Comparison of ENCODE assay signal across 1 cellular context in the genomic region with DNA sequence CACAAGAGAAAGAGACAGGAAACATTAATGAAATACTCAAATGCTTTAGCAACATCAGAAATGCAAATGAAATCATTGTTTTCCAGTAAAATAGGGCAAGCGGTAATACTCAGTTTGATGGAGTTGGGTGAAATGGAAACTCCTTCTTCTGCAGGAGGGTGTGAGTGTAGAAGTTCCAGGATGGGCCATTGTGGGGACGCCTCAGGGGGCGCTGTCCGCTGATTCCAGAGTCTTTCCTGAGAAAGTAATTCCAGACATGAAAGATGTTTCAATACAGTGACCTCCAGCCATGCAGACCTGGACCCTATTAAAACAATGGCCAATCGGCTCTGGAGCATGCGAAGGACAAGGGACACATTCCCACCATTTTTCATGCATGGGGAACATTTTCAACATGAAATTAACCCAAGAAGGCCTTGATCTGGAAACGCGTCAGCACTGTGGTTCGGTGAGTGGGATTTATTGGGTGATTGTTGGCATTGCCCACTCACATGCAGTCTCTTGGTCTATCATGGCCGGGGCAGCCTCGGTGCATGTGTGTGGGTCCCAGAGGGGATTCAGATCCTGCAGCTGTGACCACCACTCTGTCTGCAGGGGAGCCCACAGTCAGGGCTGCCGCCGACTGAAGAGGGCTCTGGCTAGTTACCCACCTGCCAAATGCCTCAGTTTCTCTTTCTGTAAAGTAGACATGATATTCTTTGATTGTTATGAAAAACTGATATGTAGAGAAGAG.
TF ChIP-seq lines count a peak whose summit lies in the region.

No MANE protein-coding gene starts in this region.

TF ChIP-seq in HepG2, 621 proteins besides CTCF, POLR2A, EP300 and RAD21 (continued from another document):
- TF ChIP-seq, protein P1, sequence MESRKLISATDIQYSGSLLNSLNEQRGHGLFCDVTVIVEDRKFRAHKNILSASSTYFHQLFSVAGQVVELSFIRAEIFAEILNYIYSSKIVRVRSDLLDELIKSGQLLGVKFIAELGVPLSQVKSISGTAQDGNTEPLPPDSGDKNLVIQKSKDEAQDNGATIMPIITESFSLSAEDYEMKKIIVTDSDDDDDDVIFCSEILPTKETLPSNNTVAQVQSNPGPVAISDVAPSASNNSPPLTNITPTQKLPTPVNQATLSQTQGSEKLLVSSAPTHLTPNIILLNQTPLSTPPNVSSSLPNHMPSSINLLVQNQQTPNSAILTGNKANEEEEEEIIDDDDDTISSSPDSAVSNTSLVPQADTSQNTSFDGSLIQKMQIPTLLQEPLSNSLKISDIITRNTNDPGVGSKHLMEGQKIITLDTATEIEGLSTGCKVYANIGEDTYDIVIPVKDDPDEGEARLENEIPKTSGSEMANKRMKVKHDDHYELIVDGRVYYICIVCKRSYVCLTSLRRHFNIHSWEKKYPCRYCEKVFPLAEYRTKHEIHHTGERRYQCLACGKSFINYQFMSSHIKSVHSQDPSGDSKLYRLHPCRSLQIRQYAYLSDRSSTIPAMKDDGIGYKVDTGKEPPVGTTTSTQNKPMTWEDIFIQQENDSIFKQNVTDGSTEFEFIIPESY (CRISPR knock-in tag; IDR thresholded peaks at IDR 0.05) = no peak
- TF ChIP-seq, protein P2, sequence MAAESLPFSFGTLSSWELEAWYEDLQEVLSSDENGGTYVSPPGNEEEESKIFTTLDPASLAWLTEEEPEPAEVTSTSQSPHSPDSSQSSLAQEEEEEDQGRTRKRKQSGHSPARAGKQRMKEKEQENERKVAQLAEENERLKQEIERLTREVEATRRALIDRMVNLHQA (CRISPR knock-in tag; IDR thresholded peaks at IDR 0.05) = no peak
- TF ChIP-seq ZNF335 (CRISPR knock-in tag; IDR thresholded peaks at IDR 0.05) (no peak), ZBTB20 (CRISPR knock-in tag; IDR thresholded peaks at IDR 0.05; ENCODE audit: borderline replicate concordance, low read depth) (no peak), ZNF441 (CRISPR knock-in tag; IDR thresholded peaks at IDR 0.05; ENCODE audit: borderline replicate concordance) (no peak), HOXA7 (CRISPR knock-in tag; IDR thresholded peaks at IDR 0.05) (no peak), ZNF672 (CRISPR knock-in tag; IDR thresholded peaks at IDR 0.05) (no peak), KDM2A (CRISPR knock-in tag; IDR thresholded peaks at IDR 0.05; ENCODE audit: borderline replicate concordance, low read depth) (no peak), ATF1 (CRISPR knock-in tag; IDR thresholded peaks at IDR 0.05) (no peak), SRSF4 (IDR thresholded peaks at IDR 0.05; ENCODE audit: low read depth, low read length, poor library complexity, severe bottlenecking) (no peak), U2AF2 (IDR thresholded peaks at IDR 0.05; ENCODE audit: low read depth, low read length) (no peak)
- TF ChIP-seq, protein P3, sequence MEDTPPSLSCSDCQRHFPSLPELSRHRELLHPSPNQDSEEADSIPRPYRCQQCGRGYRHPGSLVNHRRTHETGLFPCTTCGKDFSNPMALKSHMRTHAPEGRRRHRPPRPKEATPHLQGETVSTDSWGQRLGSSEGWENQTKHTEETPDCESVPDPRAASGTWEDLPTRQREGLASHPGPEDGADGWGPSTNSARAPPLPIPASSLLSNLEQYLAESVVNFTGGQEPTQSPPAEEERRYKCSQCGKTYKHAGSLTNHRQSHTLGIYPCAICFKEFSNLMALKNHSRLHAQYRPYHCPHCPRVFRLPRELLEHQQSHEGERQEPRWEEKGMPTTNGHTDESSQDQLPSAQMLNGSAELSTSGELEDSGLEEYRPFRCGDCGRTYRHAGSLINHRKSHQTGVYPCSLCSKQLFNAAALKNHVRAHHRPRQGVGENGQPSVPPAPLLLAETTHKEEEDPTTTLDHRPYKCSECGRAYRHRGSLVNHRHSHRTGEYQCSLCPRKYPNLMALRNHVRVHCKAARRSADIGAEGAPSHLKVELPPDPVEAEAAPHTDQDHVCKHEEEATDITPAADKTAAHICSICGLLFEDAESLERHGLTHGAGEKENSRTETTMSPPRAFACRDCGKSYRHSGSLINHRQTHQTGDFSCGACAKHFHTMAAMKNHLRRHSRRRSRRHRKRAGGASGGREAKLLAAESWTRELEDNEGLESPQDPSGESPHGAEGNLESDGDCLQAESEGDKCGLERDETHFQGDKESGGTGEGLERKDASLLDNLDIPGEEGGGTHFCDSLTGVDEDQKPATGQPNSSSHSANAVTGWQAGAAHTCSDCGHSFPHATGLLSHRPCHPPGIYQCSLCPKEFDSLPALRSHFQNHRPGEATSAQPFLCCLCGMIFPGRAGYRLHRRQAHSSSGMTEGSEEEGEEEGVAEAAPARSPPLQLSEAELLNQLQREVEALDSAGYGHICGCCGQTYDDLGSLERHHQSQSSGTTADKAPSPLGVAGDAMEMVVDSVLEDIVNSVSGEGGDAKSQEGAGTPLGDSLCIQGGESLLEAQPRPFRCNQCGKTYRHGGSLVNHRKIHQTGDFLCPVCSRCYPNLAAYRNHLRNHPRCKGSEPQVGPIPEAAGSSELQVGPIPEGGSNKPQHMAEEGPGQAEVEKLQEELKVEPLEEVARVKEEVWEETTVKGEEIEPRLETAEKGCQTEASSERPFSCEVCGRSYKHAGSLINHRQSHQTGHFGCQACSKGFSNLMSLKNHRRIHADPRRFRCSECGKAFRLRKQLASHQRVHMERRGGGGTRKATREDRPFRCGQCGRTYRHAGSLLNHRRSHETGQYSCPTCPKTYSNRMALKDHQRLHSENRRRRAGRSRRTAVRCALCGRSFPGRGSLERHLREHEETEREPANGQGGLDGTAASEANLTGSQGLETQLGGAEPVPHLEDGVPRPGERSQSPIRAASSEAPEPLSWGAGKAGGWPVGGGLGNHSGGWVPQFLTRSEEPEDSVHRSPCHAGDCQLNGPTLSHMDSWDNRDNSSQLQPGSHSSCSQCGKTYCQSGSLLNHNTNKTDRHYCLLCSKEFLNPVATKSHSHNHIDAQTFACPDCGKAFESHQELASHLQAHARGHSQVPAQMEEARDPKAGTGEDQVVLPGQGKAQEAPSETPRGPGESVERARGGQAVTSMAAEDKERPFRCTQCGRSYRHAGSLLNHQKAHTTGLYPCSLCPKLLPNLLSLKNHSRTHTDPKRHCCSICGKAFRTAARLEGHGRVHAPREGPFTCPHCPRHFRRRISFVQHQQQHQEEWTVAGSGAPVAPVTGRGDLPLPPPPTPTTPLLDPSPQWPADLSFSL (CRISPR knock-in tag; IDR thresholded peaks at IDR 0.05) = no peak
